In genomic region chr6:42449917-42450313, GRCh38 we compare ENCODE assay signal across 8 cellular contexts. TPM values are rescaled to one million over a fixed set of nuclear protein-coding genes. Genes with fewer than 3 reads are reported as not detected.
DNase-seq lines count a peak whose midpoint lies in the region; ATAC-seq and TF ChIP-seq lines count a peak whose summit lies in the region.

No MANE protein-coding gene starts in this region.

- POLR2A ChIA-PET in WTC11 (lab: Charles Lee) = interaction anchor here (0.6 kb wide), 1 partner anchor 870 kb away, joined by 3 read pairs; no protein-coding TSS in a partner anchor

- peak overlapping the region; percentile 84 for H2AFZ ChIP-seq in hepatocyte

- peak overlapping the region; percentile 88 for H3K4me2 ChIP-seq in hepatocyte

- H3K27me3 Mint-ChIP-seq in activated CD8-positive, alpha-beta memory T cell treated with anti-CD3 and anti-CD28 coated beads, Interleukin-2, amount 10 ng/mL, durations not matched to agents 7 days and 5 days = peaks cover 6% of the 10 kb centered on the region
- H3K27me3 Mint-ChIP-seq in WTC11 (ENCODE audit: low read depth) = peaks cover 4% of the 10 kb centered on the region

- peak overlapping the region; percentile 97 for H3K4me3 Mint-ChIP-seq in activated CD8-positive, alpha-beta memory T cell treated with anti-CD3 and anti-CD28 coated beads, Interleukin-2, amount 10 ng/mL, durations not matched to agents 7 days and 5 days
- peak overlapping the region; percentile 100 for H3K4me3 Mint-ChIP-seq in WTC11

- CTCF ChIA-PET in activated CD8-positive, alpha-beta memory T cell treated with anti-CD3 and anti-CD28 coated beads, Interleukin-2, amount 10 ng/mL, durations not matched to agents 7 days and 5 days (lab: Charles Lee) = interaction anchor here (0.7 to 3.8 kb wide), 9 partner anchors 9 to 346 kb away, joined by 3 to 19 read pairs (median 4); no protein-coding TSS in a partner anchor
- CTCF ChIA-PET in WTC11 (lab: Charles Lee) = interaction anchor here (1.4 to 5.3 kb wide), 6 partner anchors 8 to 115 kb away, joined by 4 to 60 read pairs (median 9); partner anchors contain the start of gene UBR2

- H3K79me2 ChIP-seq in hepatocyte = peaks cover 59% of the 10 kb centered on the region

- H3K4me1 Mint-ChIP-seq in activated CD8-positive, alpha-beta memory T cell treated with anti-CD3 and anti-CD28 coated beads, Interleukin-2, amount 10 ng/mL, durations not matched to agents 7 days and 5 days = peaks cover 56% of the 10 kb centered on the region
- H3K4me1 Mint-ChIP-seq in WTC11 = peaks cover 58% of the 10 kb centered on the region

- H3K36me3 Mint-ChIP-seq in activated CD8-positive, alpha-beta memory T cell treated with anti-CD3 and anti-CD28 coated beads, Interleukin-2, amount 10 ng/mL, durations not matched to agents 7 days and 5 days = peaks cover 35% of the 10 kb centered on the region
- H3K36me3 Mint-ChIP-seq in WTC11 = peaks cover 3% of the 10 kb centered on the region

- H3K4me1 ChIP-seq in hepatocyte (ENCODE audit: insufficient read depth) (peaks cover 14% of the 10 kb centered on the region), testis (peaks cover 20% of the 10 kb centered on the region)

- intact Hi-C loops in testis (cut with DNase I; ENCODE audit: low total_unique reads) = no loop called here

- WGBS in hepatocyte (ENCODE audit: low lambda C conversion rate, missing lambda C conversion rate) = 22% methylated on average over 4 of the region's 4 CpGs
- 4 to 7% methylated on average over 4 of the region's 4 CpGs for WGBS in testis, 2 donors

- no peaks in the 10 kb centered on the region for H3K9me3 Mint-ChIP-seq in activated CD8-positive, alpha-beta memory T cell treated with anti-CD3 and anti-CD28 coated beads, Interleukin-2, amount 10 ng/mL, durations not matched to agents 7 days and 5 days (ENCODE audit: low read depth)
- no peaks in the 10 kb centered on the region for H3K9me3 Mint-ChIP-seq in WTC11

- peak overlapping the region; percentile 92 for H3K27ac Mint-ChIP-seq in activated CD8-positive, alpha-beta memory T cell treated with anti-CD3 and anti-CD28 coated beads, Interleukin-2, amount 10 ng/mL, durations not matched to agents 7 days and 5 days
- peak overlapping the region; percentile 91 for H3K27ac Mint-ChIP-seq in WTC11

- peak overlapping the region; percentile 58 for H3K27ac ChIP-seq in hepatocyte
- H3K27ac ChIP-seq in testis = peak overlapping the region; percentile 59 to 83

- H3K4me3 ChIP-seq in hepatocyte (peak overlapping the region; percentile 91), testis (peak overlapping the region; percentile 77 to 94)

- H3K9me3 ChIP-seq in hepatocyte (ENCODE audit: low read depth) (no peaks in the 10 kb centered on the region), testis (no peaks in the 10 kb centered on the region)

- no peak for ATAC-seq in activated CD8-positive, alpha-beta memory T cell treated with anti-CD3 and anti-CD28 coated beads, Interleukin-2, amount 10 ng/mL, durations not matched to agents 7 days and 5 days
- ATAC-seq in WTC11 = no peak

- H3K36me3 ChIP-seq in hepatocyte (replicated peaks; ENCODE audit: insufficient read depth, low read depth) (no peaks in the 10 kb centered on the region), testis (ENCODE audit: low read depth, missing control alignments) (no peaks in the 10 kb centered on the region)

- TF ChIP-seq CTCF in WTC11 (IDR thresholded peaks at IDR 0.05) (no peak), hepatocyte (IDR thresholded peaks at IDR 0.05; ENCODE audit: poor library complexity) (no peak), testis (IDR thresholded peaks at IDR 0.05) (no peak)

- no peak for TF ChIP-seq POLR2A in testis (IDR thresholded peaks at IDR 0.05)

- H4K20me1 ChIP-seq in hepatocyte (ENCODE audit: insufficient read depth, poor library complexity, severe bottlenecking) = no peaks in the 10 kb centered on the region

- no peak for DNase-seq in activated CD8-positive, alpha-beta memory T cell treated with anti-CD3 and anti-CD28 coated beads, Interleukin-2, amount 10 ng/mL, durations not matched to agents 7 days and 5 days
- DNase-seq in activated CD8-positive, alpha-beta memory T cell treated with anti-CD3 and anti-CD28 coated beads, Interleukin-2, amount 50 U/mL, for 48 hours = no peak
- DNase-seq in WTC11 (ENCODE audit: low spot score) (no peak), hepatocyte (ENCODE audit: low spot score) (no peak), testis (no peak), hippocampal formation (lab: John Stamatoyannopoulos, UW) (no peak), amygdala (lab: John Stamatoyannopoulos, UW) (no peak), NCI-H526 (lab: John Stamatoyannopoulos, UW) (no peak)

- H3K27me3 ChIP-seq in hepatocyte (no peaks in the 10 kb centered on the region), testis (no peaks in the 10 kb centered on the region)

- H3K9me2 ChIP-seq in hepatocyte (replicated peaks; ENCODE audit: insufficient read depth) = no peaks in the 10 kb centered on the region

TF ChIP-seq in WTC11, 78 proteins besides CTCF, POLR2A, EP300 and RAD21 (continues in another document):
- TF ChIP-seq IRF2 (CRISPR knock-in tag; IDR thresholded peaks at IDR 0.05; ENCODE audit: borderline replicate concordance, low read depth) (no peak), ZNF138 (CRISPR knock-in tag; conservative IDR thresholded peaks at IDR 0.05) (no peak), TEAD4 (CRISPR knock-in tag; IDR thresholded peaks at IDR 0.05) (no peak), TCF7 (CRISPR knock-in tag; IDR thresholded peaks at IDR 0.05; ENCODE audit: low read depth) (no peak), FOXK1 (CRISPR knock-in tag; IDR thresholded peaks at IDR 0.05) (no peak; the same call in 1 of the 2 replicates), MYBL2 (CRISPR knock-in tag; IDR thresholded peaks at IDR 0.05) (no peak), ZNF121 (CRISPR knock-in tag; IDR thresholded peaks at IDR 0.05) (no peak), CREM (CRISPR knock-in tag; IDR thresholded peaks at IDR 0.05) (no peak), FOXP4 (CRISPR knock-in tag; IDR thresholded peaks at IDR 0.05) (no peak)
- TF ChIP-seq, protein P1, sequence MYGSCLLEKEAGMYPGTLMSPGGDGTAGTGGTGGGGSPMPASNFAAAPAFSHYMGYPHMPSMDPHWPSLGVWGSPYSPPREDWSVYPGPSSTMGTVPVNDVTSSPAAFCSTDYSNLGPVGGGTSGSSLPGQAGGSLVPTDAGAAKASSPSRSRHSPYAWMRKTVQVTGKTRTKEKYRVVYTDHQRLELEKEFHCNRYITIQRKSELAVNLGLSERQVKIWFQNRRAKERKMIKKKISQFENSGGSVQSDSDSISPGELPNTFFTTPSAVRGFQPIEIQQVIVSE (CRISPR knock-in tag; IDR thresholded peaks at IDR 0.05; ENCODE audit: borderline replicate concordance) = no peak
- TF ChIP-seq, protein P2, sequence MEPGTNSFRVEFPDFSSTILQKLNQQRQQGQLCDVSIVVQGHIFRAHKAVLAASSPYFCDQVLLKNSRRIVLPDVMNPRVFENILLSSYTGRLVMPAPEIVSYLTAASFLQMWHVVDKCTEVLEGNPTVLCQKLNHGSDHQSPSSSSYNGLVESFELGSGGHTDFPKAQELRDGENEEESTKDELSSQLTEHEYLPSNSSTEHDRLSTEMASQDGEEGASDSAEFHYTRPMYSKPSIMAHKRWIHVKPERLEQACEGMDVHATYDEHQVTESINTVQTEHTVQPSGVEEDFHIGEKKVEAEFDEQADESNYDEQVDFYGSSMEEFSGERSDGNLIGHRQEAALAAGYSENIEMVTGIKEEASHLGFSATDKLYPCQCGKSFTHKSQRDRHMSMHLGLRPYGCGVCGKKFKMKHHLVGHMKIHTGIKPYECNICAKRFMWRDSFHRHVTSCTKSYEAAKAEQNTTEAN (CRISPR knock-in tag; IDR thresholded peaks at IDR 0.05) = no peak
- TF ChIP-seq, protein P3, sequence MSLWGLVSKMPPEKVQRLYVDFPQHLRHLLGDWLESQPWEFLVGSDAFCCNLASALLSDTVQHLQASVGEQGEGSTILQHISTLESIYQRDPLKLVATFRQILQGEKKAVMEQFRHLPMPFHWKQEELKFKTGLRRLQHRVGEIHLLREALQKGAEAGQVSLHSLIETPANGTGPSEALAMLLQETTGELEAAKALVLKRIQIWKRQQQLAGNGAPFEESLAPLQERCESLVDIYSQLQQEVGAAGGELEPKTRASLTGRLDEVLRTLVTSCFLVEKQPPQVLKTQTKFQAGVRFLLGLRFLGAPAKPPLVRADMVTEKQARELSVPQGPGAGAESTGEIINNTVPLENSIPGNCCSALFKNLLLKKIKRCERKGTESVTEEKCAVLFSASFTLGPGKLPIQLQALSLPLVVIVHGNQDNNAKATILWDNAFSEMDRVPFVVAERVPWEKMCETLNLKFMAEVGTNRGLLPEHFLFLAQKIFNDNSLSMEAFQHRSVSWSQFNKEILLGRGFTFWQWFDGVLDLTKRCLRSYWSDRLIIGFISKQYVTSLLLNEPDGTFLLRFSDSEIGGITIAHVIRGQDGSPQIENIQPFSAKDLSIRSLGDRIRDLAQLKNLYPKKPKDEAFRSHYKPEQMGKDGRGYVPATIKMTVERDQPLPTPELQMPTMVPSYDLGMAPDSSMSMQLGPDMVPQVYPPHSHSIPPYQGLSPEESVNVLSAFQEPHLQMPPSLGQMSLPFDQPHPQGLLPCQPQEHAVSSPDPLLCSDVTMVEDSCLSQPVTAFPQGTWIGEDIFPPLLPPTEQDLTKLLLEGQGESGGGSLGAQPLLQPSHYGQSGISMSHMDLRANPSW (CRISPR knock-in tag; conservative IDR thresholded peaks at IDR 0.05; ENCODE audit: low read depth) = no peak

RNA-seq across cellular contexts. Expression of gene TRERF1, which starts 1.8 kb away (rescaled TPM):
- 10 to 100 TPM; 16.2 to 36.0 TPM for total RNA-seq in activated CD8-positive, alpha-beta memory T cell treated with anti-CD3 and anti-CD28 coated beads, Interleukin-2, amount 10 ng/mL, durations not matched to agents 7 days and 5 days
- total RNA-seq in WTC11 (2021) (22.3 to 24.3 TPM (median 23.9 TPM) in 3 replicates), hepatocyte (3.1 and 5.1 TPM in 2 replicates), testis (10 to 100 TPM; 40.4 to 49.1 TPM)
- polyA plus RNA-seq in hepatocyte (3.2 and 5.2 TPM in 2 replicates), testis (ENCODE audit: insufficient read depth, low read depth, low replicate concordance) (13.7 TPM)
